Comparison of ENCODE assay signal across 8 cellular contexts in genomic region chr19:29811125-29812079, GRCh38. TPM values are rescaled to one million over a fixed set of nuclear protein-coding genes. Genes with fewer than 3 reads are reported as not detected.
DNase-seq lines count a peak whose midpoint lies in the region; ATAC-seq and TF ChIP-seq lines count a peak whose summit lies in the region.

TSS of gene CCNE1 (plus strand) at chr19:29811991. CDS start at chr19:29812556, 565 bp downstream.

- H3K27ac ChIP-seq in heart right ventricle (peak within 1 kb of the TSS in 8 of 10 donors; percentile 35 to 77 (median 75)), upper lobe of left lung (peak within 1 kb of the TSS; percentile 48 to 71 (median 60))

- TF ChIP-seq CTCF in GM12864 (IDR thresholded peaks at IDR 0.05; ENCODE audit: low read depth, low read length, missing control alignments) = no peak
- TF ChIP-seq CTCF in heart right ventricle (IDR thresholded peaks at IDR 0.05) = no peak
- TF ChIP-seq CTCF in upper lobe of left lung (IDR thresholded peaks at IDR 0.05) = peak in 1 of 6 experiments; percentile 8

- H3K27me3 ChIP-seq in heart right ventricle (no peaks in the 10 kb centered on the region), upper lobe of left lung (no peaks in the 10 kb centered on the region)

- H3K36me3 ChIP-seq in heart right ventricle = no peaks in the 10 kb centered on the region
- H3K36me3 ChIP-seq in upper lobe of left lung = no peaks in the 10 kb centered on the region

- H3K4me3 Mint-ChIP-seq in T-cell = peak within 1 kb of the TSS; percentile 76 to 84 (median 83)
- H3K4me3 Mint-ChIP-seq in activated naive CD8-positive, alpha-beta T cell treated with anti-CD3 and anti-CD28 coated beads, Interleukin-2, amount 50 U/mL, for 24 hours = peak within 1 kb of the TSS; percentile 81

- H3K9me3 Mint-ChIP-seq in T-cell = no peaks in the 10 kb centered on the region
- no peaks in the 10 kb centered on the region for H3K9me3 Mint-ChIP-seq in activated naive CD8-positive, alpha-beta T cell treated with anti-CD3 and anti-CD28 coated beads, Interleukin-2, amount 50 U/mL, for 24 hours

- no peak for TF ChIP-seq EP300 in upper lobe of left lung (IDR thresholded peaks at IDR 0.05)

- H3K9me3 ChIP-seq in heart right ventricle (no peaks in the 10 kb centered on the region), upper lobe of left lung (no peaks in the 10 kb centered on the region)

- CTCF ChIA-PET in T-cell (lab: Charles Lee) = interaction anchor here (0.7 to 1.3 kb wide), 2 partner anchors 50 to 52 kb away, joined by 3 to 4 read pairs; no protein-coding TSS in a partner anchor

- H3K4me1 Mint-ChIP-seq in T-cell = peaks cover 11 to 19% (median 14%) of the 10 kb centered on the region in 3 donors
- peaks cover 15% of the 10 kb centered on the region for H3K4me1 Mint-ChIP-seq in activated naive CD8-positive, alpha-beta T cell treated with anti-CD3 and anti-CD28 coated beads, Interleukin-2, amount 50 U/mL, for 24 hours

- H3K27me3 Mint-ChIP-seq in T-cell = no peaks in the 10 kb centered on the region
- no peaks in the 10 kb centered on the region for H3K27me3 Mint-ChIP-seq in activated naive CD8-positive, alpha-beta T cell treated with anti-CD3 and anti-CD28 coated beads, Interleukin-2, amount 50 U/mL, for 24 hours

- intact Hi-C loops in heart right ventricle (cut with DNase I) (loop anchor here in 6 of 10 donors (2.0 to 10.0 kb wide), 4 partner anchors 31 to 133 kb away; partner anchors contain the start of gene URI1 (in 1 of the 6)), posterior vena cava (cut with DNase I) (no loop called here)

- 2 to 4% methylated on average over 44 to 125 of the region's 125 CpGs for WGBS in heart right ventricle, 2 donors
- 6 to 25% methylated on average over 7 to 35 of the region's 125 CpGs for WGBS in upper lobe of left lung, 2 donors

- ATAC-seq in HG02588 (IDR thresholded peaks at IDR 0.05; ENCODE audit: unreplicated experiment) (peak; percentile 73), T-cell (replicated peaks in 1 of 4) (peak; percentile 90 to 93 (median 92)), heart right ventricle (peak; percentile 96 to 99 (median 98)), upper lobe of left lung (ENCODE audit: low FRiP score in 2 of 2) (peak; percentile 95 to 99)
- ATAC-seq in activated naive CD8-positive, alpha-beta T cell treated with anti-CD3 and anti-CD28 coated beads, Interleukin-2, amount 50 U/mL, for 24 hours = peak; percentile 90

- DNase-seq in GM12864 (ENCODE audit: low read depth) (no peak), NCI-H1092 treated with DMSO at 0.1 percent for 48 hours (lab: John Stamatoyannopoulos, UW) (peak; percentile 66), T-cell (peak; percentile 74 to 98 (median 88)), heart right ventricle (peak; percentile 95 to 97), posterior vena cava (ENCODE audit: low spot score) (peak; percentile 97), upper lobe of left lung (peak; percentile 92 to 100)
- DNase-seq in activated naive CD8-positive, alpha-beta T cell treated with anti-CD3 and anti-CD28 coated beads, Interleukin-2, amount 50 U/mL, for 24 hours = peak; percentile 96

- H3K4me3 ChIP-seq in GM12864 (ENCODE audit: low read depth, low read length) (peak within 1 kb of the TSS; percentile 83), heart right ventricle (peak within 1 kb of the TSS; percentile 35 to 66 (median 58)), upper lobe of left lung (peak within 1 kb of the TSS; percentile 52 to 86 (median 74))

- peak in 1 of 4 donors; percentile 22 for TF ChIP-seq POLR2A in upper lobe of left lung (IDR thresholded peaks at IDR 0.05)

- H3K4me1 ChIP-seq in heart right ventricle (peaks cover 0 to 15% (median 8%) of the 10 kb centered on the region in 9 donors), upper lobe of left lung (peaks cover 5 to 23% (median 9%) of the 10 kb centered on the region in 4 donors)

- no peaks in the 10 kb centered on the region for H3K36me3 Mint-ChIP-seq in T-cell
- H3K36me3 Mint-ChIP-seq in activated naive CD8-positive, alpha-beta T cell treated with anti-CD3 and anti-CD28 coated beads, Interleukin-2, amount 50 U/mL, for 24 hours (ENCODE audit: low read depth) = peaks cover 9% of the 10 kb centered on the region

- H3K27ac Mint-ChIP-seq in T-cell = peak within 1 kb of the TSS; percentile 71 to 81
- peak within 1 kb of the TSS; percentile 84 for H3K27ac Mint-ChIP-seq in activated naive CD8-positive, alpha-beta T cell treated with anti-CD3 and anti-CD28 coated beads, Interleukin-2, amount 50 U/mL, for 24 hours

- POLR2A ChIA-PET in T-cell (lab: Charles Lee) = interaction anchor here in 1 of 2 donors (0.6 kb wide), 1 partner anchor 202 kb away, joined by 3 read pairs; no protein-coding TSS in a partner anchor

RNA-seq across cellular contexts. Expression of gene CCNE1, which starts in this region (rescaled TPM):
- 10 to 100 TPM in 1 of 5 donors, 1 to 10 TPM in 4; 4.1 to 10.1 (median 6.0) TPM for total RNA-seq in T-cell
- total RNA-seq in heart right ventricle = 1 to 10 TPM; 1.4 to 4.0 (median 2.7) TPM
- polyA plus RNA-seq in heart right ventricle = 1 to 10 TPM; 1.8 to 2.1 TPM
- total RNA-seq in posterior vena cava = 1 to 10 TPM in 1 of 2 donors, under 1 TPM in 1; 0.71 to 1.0 TPM
- 1 to 10 TPM in 2 of 6 donors, under 1 TPM in 3, not detected in 1; 0.46 to 1.5 (median 0.91) TPM for total RNA-seq in upper lobe of left lung

Comparison
In these comparisons a context has a peak if more than half of its experiments do, and no peak if none do; other contexts are left out.
1. intact Hi-C loops: an anchor here in heart right ventricle (2.0 to 10.0 kb wide); none called in posterior vena cava.